17 cellular contexts compared by ENCODE assay signal in the genomic region with DNA sequence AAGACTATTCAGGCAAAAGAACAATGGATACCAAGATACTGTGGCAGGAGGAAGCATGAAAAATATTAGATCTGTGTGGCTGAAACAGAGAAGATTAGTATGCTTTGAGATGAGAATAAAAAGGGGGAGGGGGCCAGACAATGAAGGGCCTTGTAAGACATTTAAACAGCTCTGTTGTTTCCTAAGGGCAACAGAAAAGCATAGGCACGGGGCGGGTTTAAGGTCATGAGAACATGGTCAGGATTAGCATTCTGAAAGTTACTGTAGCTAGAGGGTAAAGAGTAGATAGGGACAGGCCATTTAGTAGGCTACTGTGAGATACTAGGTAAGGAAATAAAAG. TPM values are rescaled to one million over a fixed set of nuclear protein-coding genes. Genes with fewer than 3 reads are reported as not detected.
DNase-seq lines count a peak whose midpoint lies in the region; ATAC-seq and TF ChIP-seq lines count a peak whose summit lies in the region.
"Had no signal": no experiment of that assay in that cellular context is flagged by ENCODE, and none has a peak within 500 bp of the region (broad histone marks: within the 10 kb centered on the region; RNA-seq: fewer than 3 reads in every experiment).

No MANE protein-coding gene starts in this region.

- TF ChIP-seq CTCF in HFFc6 (IDR thresholded peaks at IDR 0.05): no peak
- TF ChIP-seq CTCF in brain (conservative IDR thresholded peaks at IDR 0.05): no peak
- TF ChIP-seq CTCF in thyroid gland (IDR thresholded peaks at IDR 0.05): no peak
- no peak for TF ChIP-seq CTCF in foreskin keratinocyte (conservative IDR thresholded peaks at IDR 0.05)

- H3K36me3 Mint-ChIP-seq in HFFc6 (ENCODE audit: low read depth) (peaks cover 20% of the 10 kb centered on the region), brain (peaks cover 59% of the 10 kb centered on the region)

- H3K4me1 ChIP-seq in thyroid gland: no peaks in the 10 kb centered on the region
- no peaks in the 10 kb centered on the region for H3K4me1 ChIP-seq in foreskin keratinocyte
- H3K4me1 ChIP-seq: suprapubic skin, vagina had no signal

- H3K4me3 Mint-ChIP-seq in HFFc6 (no peak overlapping the region; the same call in 1 of the 2 replicates), brain (no peak overlapping the region)
- H3K4me3 Mint-ChIP-seq: natural killer cell treated with Interleukin-12 subunit alpha and Interleukin-12 subunit beta and Interleukin-15 and Interleukin-18, amount 100 ng/mL, for 72 hours had no signal

- H3K27ac Mint-ChIP-seq in HFFc6 (peak overlapping the region; percentile 45), brain (peak overlapping the region in 3 of 5 experiments; percentile 2 to 16 (median 6))

- ATAC-seq in sciatic nerve: peak; percentile 41
- ATAC-seq in foreskin keratinocyte: no peak
- ATAC-seq: natural killer cell treated with Interleukin-12 subunit alpha and Interleukin-12 subunit beta and Interleukin-15 and Interleukin-18, amount 100 ng/mL, for 72 hours had no signal

- no peaks in the 10 kb centered on the region for H3K9me3 ChIP-seq in thyroid gland
- H3K9me3 ChIP-seq: suprapubic skin, vagina had no signal

- WGBS in thyroid gland, 2 donors: 87 to 94% methylated on average over 2 of the region's 2 CpGs

- H3K9me3 Mint-ChIP-seq in HFFc6 (no peaks in the 10 kb centered on the region), brain (no peaks in the 10 kb centered on the region)
- H3K9me3 Mint-ChIP-seq: natural killer cell treated with Interleukin-12 subunit alpha and Interleukin-12 subunit beta and Interleukin-15 and Interleukin-18, amount 100 ng/mL, for 72 hours had no signal

- no peak for TF ChIP-seq POLR2A in thyroid gland (IDR thresholded peaks at IDR 0.05)

- no peak for DNase-seq in HFFc6
- peak; percentile 74 for DNase-seq in medulla oblongata (ENCODE audit: extremely low spot score)
- DNase-seq in sciatic nerve (ENCODE audit: low spot score): no peak
- no peak for DNase-seq in NCI-H187 (lab: John Stamatoyannopoulos, UW)
- DNase-seq in thyroid gland: no peak
- no peak for DNase-seq in foreskin keratinocyte
- DNase-seq: brain microvascular endothelial cell, cortex of kidney, DMS153, glutamatergic neuron, NCI-H1417 treated with DMSO at 0.1 percent for 48 hours, NCI-H526 treated with DMSO at 0.1 percent for 48 hours, SW 1271 had no signal

- H3K27me3 Mint-ChIP-seq in HFFc6 (ENCODE audit: insufficient read depth): no peaks in the 10 kb centered on the region
- no peaks in the 10 kb centered on the region for H3K27me3 Mint-ChIP-seq in brain
- H3K27me3 Mint-ChIP-seq: natural killer cell treated with Interleukin-12 subunit alpha and Interleukin-12 subunit beta and Interleukin-15 and Interleukin-18, amount 100 ng/mL, for 72 hours had no signal

- peaks cover 19% of the 10 kb centered on the region for H3K4me1 Mint-ChIP-seq in HFFc6 (ENCODE audit: low read depth)
- no peaks in the 10 kb centered on the region for H3K4me1 Mint-ChIP-seq in brain

- intact Hi-C loops in sciatic nerve (cut with DNase I) (no loop called here), thyroid gland (cut with DNase I) (no loop called here)

- H3K4me3 ChIP-seq in thyroid gland (replicated peaks in 1 of 3): no peak overlapping the region
- H3K4me3 ChIP-seq: suprapubic skin, vagina had no signal

- H3K27me3 ChIP-seq in thyroid gland (no peaks in the 10 kb centered on the region), foreskin keratinocyte (no peaks in the 10 kb centered on the region)
- H3K27me3 ChIP-seq: brain microvascular endothelial cell, suprapubic skin, vagina had no signal

- H3K27ac ChIP-seq in thyroid gland (no peak overlapping the region), foreskin keratinocyte (no peak overlapping the region)
- H3K27ac ChIP-seq: brain microvascular endothelial cell, suprapubic skin, vagina had no signal

- peaks cover 5 to 8% of the 10 kb centered on the region in 2 donors for H3K36me3 ChIP-seq in thyroid gland

RNA-seq across cellular contexts. Expression of gene INTS13, which starts 18.6 kb away (rescaled TPM):
- 10 to 100 TPM; 26.8 to 35.9 (median 28.1) TPM for total RNA-seq in HFFc6 (2021; fragmentation: NEBNext Ultra II Directional; extraction: Animal tissue kit (Norgen Biotek cat#: 25700))
- polyA plus RNA-seq in brain (ENCODE audit: insufficient read depth, low read depth, low replicate concordance): 11.1 TPM
- total RNA-seq in sciatic nerve: 13.9 TPM
- 10 to 100 TPM; 15.7 to 30.5 (median 18.4) TPM for total RNA-seq in thyroid gland
- total RNA-seq in foreskin keratinocyte: 37.1 and 57.1 TPM in 2 replicates
- polyA plus RNA-seq in foreskin keratinocyte: 25.1 and 37.2 TPM in 2 replicates

RNA-seq across cellular contexts. Expression of gene FGFR1OP2, which starts 19.1 kb away (rescaled TPM):
- total RNA-seq in HFFc6 (2021; fragmentation: NEBNext Ultra II Directional; extraction: Animal tissue kit (Norgen Biotek cat#: 25700)): 10 to 100 TPM; 37.0 to 44.2 (median 39.5) TPM
- polyA plus RNA-seq in brain (ENCODE audit: insufficient read depth, low read depth, low replicate concordance) (8.7 TPM), foreskin keratinocyte (17.5 and 22.3 TPM in 2 replicates)
- total RNA-seq in sciatic nerve (81.9 TPM), thyroid gland (100 to 1,000 TPM in 2 of 4 donors, 10 to 100 TPM in 2; 68.1 to 134 (median 96.9) TPM), foreskin keratinocyte (35.7 and 36.4 TPM in 2 replicates)
